ENCODE assay signal across 17 cellular contexts in the genomic region with DNA sequence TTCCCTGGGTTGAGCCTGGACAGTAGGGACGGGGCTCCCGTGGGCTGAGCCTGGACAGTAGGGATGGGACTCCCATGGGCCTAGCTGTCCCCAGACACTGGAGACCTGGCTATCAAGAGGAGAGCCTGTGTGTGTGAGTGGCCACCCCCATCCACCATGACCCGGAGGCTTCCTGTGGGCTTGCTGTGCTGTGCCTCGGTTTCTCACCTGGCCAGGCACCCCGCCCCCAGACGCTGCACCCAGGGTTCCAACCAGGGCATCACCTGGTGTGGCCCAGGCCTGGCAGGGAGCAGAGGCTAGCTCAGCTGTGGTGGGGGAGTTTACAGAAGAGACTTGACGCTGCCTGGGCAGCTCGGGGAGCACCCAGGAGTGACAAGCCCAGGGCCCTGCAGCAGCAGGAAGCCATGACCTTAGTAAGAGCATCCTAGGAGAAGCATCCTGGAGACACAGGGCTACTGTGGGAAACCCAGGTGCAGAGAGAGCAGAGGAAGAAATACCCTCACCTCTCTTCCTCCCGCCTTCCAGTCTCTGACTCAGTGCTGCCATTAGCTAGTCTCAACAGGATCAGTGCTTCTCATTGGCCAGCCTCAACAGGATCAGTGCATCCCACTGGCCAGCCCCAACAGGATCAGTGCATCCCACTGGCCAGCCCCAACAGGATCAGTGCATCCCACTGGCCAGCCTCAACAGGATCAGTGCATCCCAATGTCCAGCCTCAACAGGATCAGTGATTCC.
"Had no signal": no experiment of that assay in that cellular context is flagged by ENCODE, and none has a peak within 500 bp of the region (broad histone marks: within the 10 kb centered on the region; RNA-seq: fewer than 3 reads in every experiment).

No MANE protein-coding gene starts in this region.

- H3K4me3 ChIP-seq: ascending aorta, cardiac muscle cell, colonic mucosa, gastrocnemius medialis, suprapubic skin had no signal

- H3K9me3 ChIP-seq: ascending aorta, colonic mucosa, gastrocnemius medialis, suprapubic skin had no signal

- H3K27me3 Mint-ChIP-seq: activated CD8-positive, alpha-beta memory T cell treated with anti-CD3 and anti-CD28 coated beads, Interleukin-2, amount 10 ng/mL, durations not matched to agents 7 days and 5 days; activated T-cell treated with anti-CD3 and anti-CD28 coated beads, Interleukin-2, amount 50 U/mL, for 24 hours; progenitor cell of endocrine pancreas had no signal

- H3K27ac Mint-ChIP-seq: activated B cell treated with CpG ODN at 0.5 μM for 24 hours; activated CD8-positive, alpha-beta memory T cell treated with anti-CD3 and anti-CD28 coated beads, Interleukin-2, amount 10 ng/mL, durations not matched to agents 7 days and 5 days; activated T-cell treated with anti-CD3 and anti-CD28 coated beads, Interleukin-2, amount 50 U/mL, for 24 hours; naive thymus-derived CD4-positive, alpha-beta T cell; progenitor cell of endocrine pancreas; T-helper 17 cell had no signal

- H3K4me3 Mint-ChIP-seq: activated B cell treated with CpG ODN at 0.5 μM for 24 hours; activated CD8-positive, alpha-beta memory T cell treated with anti-CD3 and anti-CD28 coated beads, Interleukin-2, amount 10 ng/mL, durations not matched to agents 7 days and 5 days; activated T-cell treated with anti-CD3 and anti-CD28 coated beads, Interleukin-2, amount 50 U/mL, for 24 hours; naive thymus-derived CD4-positive, alpha-beta T cell; T-helper 17 cell had no signal

- H3K27me3 ChIP-seq: ascending aorta, cardiac muscle cell, colonic mucosa had no signal

- H3K9me3 Mint-ChIP-seq: activated B cell treated with CpG ODN at 0.5 μM for 24 hours; activated T-cell treated with anti-CD3 and anti-CD28 coated beads, Interleukin-2, amount 50 U/mL, for 24 hours; naive thymus-derived CD4-positive, alpha-beta T cell had no signal

- H3K27ac ChIP-seq: ascending aorta, cardiac muscle cell, colonic mucosa, gastrocnemius medialis, suprapubic skin had no signal

- H3K4me1 Mint-ChIP-seq: activated B cell treated with CpG ODN at 0.5 μM for 24 hours; activated CD8-positive, alpha-beta memory T cell treated with anti-CD3 and anti-CD28 coated beads, Interleukin-2, amount 10 ng/mL, durations not matched to agents 7 days and 5 days; naive thymus-derived CD4-positive, alpha-beta T cell; T-helper 17 cell had no signal

- DNase-seq: activated B cell treated with CpG ODN at 0.5 μM for 24 hours; activated CD4-positive, alpha-beta T cell treated with anti-CD3 and anti-CD28 coated beads, Interleukin-2, amount 50 U/mL, for 1 hour; activated CD8-positive, alpha-beta memory T cell treated with anti-CD3 and anti-CD28 coated beads, Interleukin-2, amount 10 ng/mL, durations not matched to agents 7 days and 5 days; activated effector memory CD4-positive, alpha-beta T cell treated with anti-CD3 and anti-CD28 coated beads, Interleukin-2, amount 50 U/mL, for 16 hours; activated T-cell treated with anti-CD3 and anti-CD28 coated beads, Interleukin-2, amount 50 U/mL, for 24 hours; colonic mucosa; gastrocnemius medialis; islet precursor cell; naive thymus-derived CD4-positive, alpha-beta T cell; nucleus accumbens; stimulated activated CD4-positive, alpha-beta T cell treated with anti-CD3 and anti-CD28 coated beads, Interleukin-2, amount 100 ng/mL, for 24 hours; stimulated activated naive CD8-positive, alpha-beta T cell treated with anti-CD3 and anti-CD28 coated beads, Interleukin-15, Interleukin-2, amounts not matched to agents 100 U/mL and 50 U/mL, for 24 hours; T-helper 17 cell had no signal

- H3K36me3 ChIP-seq: ascending aorta, cardiac muscle cell, colonic mucosa, gastrocnemius medialis, suprapubic skin had no signal

- H3K36me3 Mint-ChIP-seq: activated CD8-positive, alpha-beta memory T cell treated with anti-CD3 and anti-CD28 coated beads, Interleukin-2, amount 10 ng/mL, durations not matched to agents 7 days and 5 days; naive thymus-derived CD4-positive, alpha-beta T cell had no signal
